ENCODE assay signal across 20 cellular contexts in the genomic region with DNA sequence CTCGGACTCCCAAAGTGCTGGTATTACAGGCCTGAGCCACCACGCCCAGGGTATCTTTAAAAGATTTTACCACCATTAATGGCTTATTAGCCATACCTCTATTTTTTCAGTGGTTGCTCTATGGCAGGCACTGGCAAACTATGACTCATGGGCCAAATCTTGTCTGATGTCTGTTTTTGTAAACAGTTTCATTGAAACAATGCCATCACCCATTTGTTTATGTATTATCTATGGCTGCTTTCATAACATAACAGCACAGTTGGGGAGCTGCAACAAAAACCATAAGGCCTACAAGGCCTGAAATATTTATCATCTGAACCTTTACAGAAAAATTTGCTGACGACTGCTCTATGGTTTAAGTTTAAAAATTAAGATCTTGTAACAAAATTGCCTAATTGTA.
A peak's percentile ranks its signal among the peaks of the same experiment; 100 is the strongest.
DNase-seq lines count a peak whose midpoint lies in the region; ATAC-seq and TF ChIP-seq lines count a peak whose summit lies in the region.
"Had no signal": no experiment of that assay in that cellular context is flagged by ENCODE, and none has a peak within 500 bp of the region (broad histone marks: within the 10 kb centered on the region; RNA-seq: fewer than 3 reads in every experiment).

No MANE protein-coding gene starts in this region.

- H3K79me2 ChIP-seq in ACC112 (ENCODE audit: control insufficient read depth, insufficient read depth, low read length, unreplicated experiment) (no peaks in the 10 kb centered on the region), SK-N-SH (ENCODE audit: insufficient read depth) (no peaks in the 10 kb centered on the region)

- H3K27ac ChIP-seq in ACC112 (ENCODE audit: low read depth, low read length) (peak overlapping the region; percentile 40; the same call in 1 of the 2 replicates), IMR-90 (ENCODE audit: insufficient read depth, low read length) (peak overlapping the region; percentile 75; the same call in 1 of the 2 replicates), SK-N-SH (ENCODE audit: low read depth in 2 of 2, low read length in 1 of 2) (no peak overlapping the region)
- H3K27ac ChIP-seq: stomach had no signal

- H2BK20ac ChIP-seq in IMR-90 (ENCODE audit: low read depth, low read length) = no peak overlapping the region

- no peaks in the 10 kb centered on the region for H3K27me3 ChIP-seq in ACC112 (ENCODE audit: insufficient read depth, low read length)
- H3K27me3 ChIP-seq in IMR-90 (ENCODE audit: control insufficient read depth, insufficient read depth, low read length) = no peaks in the 10 kb centered on the region
- no peaks in the 10 kb centered on the region for H3K27me3 ChIP-seq in SK-N-SH (ENCODE audit: insufficient read depth)
- H3K27me3 ChIP-seq: stomach had no signal

- no peak overlapping the region for H3K4me3 ChIP-seq in ACC112 (ENCODE audit: low read depth, low read length)
- no peak overlapping the region for H3K4me3 ChIP-seq in IMR-90 (ENCODE audit: insufficient read depth, low read depth, low read length)
- no peak overlapping the region for H3K4me3 ChIP-seq in fibroblast of villous mesenchyme (ENCODE audit: low read depth, low read length)
- no peak overlapping the region for H3K4me3 ChIP-seq in SK-N-SH (ENCODE audit: low read depth in 2 of 2, low read length in 1 of 2)
- H3K4me3 ChIP-seq: stomach had no signal

- H2AFZ ChIP-seq in ACC112 (ENCODE audit: low read length, unreplicated experiment) (no peak overlapping the region), IMR-90 (replicated peaks; ENCODE audit: low read length, poor library complexity) (no peak overlapping the region), SK-N-SH (ENCODE audit: low read depth) (no peak overlapping the region)

- intact Hi-C loops in IMR-90 (cut with micrococcal nuclease) = no loop called here

- peaks cover 5% of the 10 kb centered on the region for H3F3A ChIP-seq in SK-N-SH (replicated peaks; ENCODE audit: insufficient read depth)

- ATAC-seq in IMR-90 (ENCODE audit: low read depth) = peak; percentile 82
- ATAC-seq: natural killer cell treated with Interleukin-12 subunit alpha and Interleukin-12 subunit beta and Interleukin-15 and Interleukin-18, amount 100 ng/mL, for 72 hours had no signal

- peaks cover 4% of the 10 kb centered on the region; the same call in 1 of the 2 replicates for H3K9me1 ChIP-seq in IMR-90 (ENCODE audit: insufficient read depth, low read length)

- DNase-seq in IMR-90 = peak; percentile 80
- peak; percentile 33 for DNase-seq in astrocyte of the hippocampus (ENCODE audit: low read depth, low spot score)
- DNase-seq in fibroblast of villous mesenchyme (ENCODE audit: low read depth) = peak; percentile 89
- DNase-seq in NCI-H2171 (lab: John Stamatoyannopoulos, UW) = no peak
- DNase-seq in stimulated activated CD4-positive, alpha-beta T cell treated with anti-CD3 and anti-CD28 coated beads, Interleukin-15, amount 100 ng/mL, for 24 hours = no peak
- no peak for DNase-seq in SK-N-SH
- no peak for DNase-seq in hypothalamus (lab: John Stamatoyannopoulos, UW)
- DNase-seq: activated CD4-positive, alpha-beta T cell treated with anti-CD3 and anti-CD28 coated beads, Interleukin-2, amount 50 U/mL, for 1 hour; activated CD8-positive, alpha-beta memory T cell treated with anti-CD3 and anti-CD28 coated beads, Interleukin-2, amount 50 U/mL, for 48 hours; activated effector memory CD4-positive, alpha-beta T cell treated with anti-CD3 and anti-CD28 coated beads, Interleukin-2, amount 50 U/mL, for 16 hours; KBM-7; NCI-H1092; NCI-H2029 treated with DMSO at 0.1 percent for 48 hours; NCI-H526; OCI-M1; SHP77 treated with DMSO at 0.1 percent for 48 hours; stimulated activated CD4-positive, alpha-beta T cell treated with anti-CD3 and anti-CD28 coated beads, Interleukin-4, amount 100 ng/mL, for 1 hour; stomach had no signal

- H2AK9ac ChIP-seq in IMR-90 (replicated peaks; ENCODE audit: low read depth, low read length, poor library complexity) = no peak overlapping the region

- H4K91ac ChIP-seq in IMR-90 (ENCODE audit: insufficient read depth, low read depth, low read length) = no peak overlapping the region

- H3K4ac ChIP-seq in IMR-90 (ENCODE audit: low read depth, low read length) = peak overlapping the region; percentile 72; the same call in 1 of the 2 replicates

- 83% methylated on average over 1 of the region's 3 CpGs; no CpG with 5 or more reads in 1 of the 2 experiments for WGBS in IMR-90 (ENCODE audit: extremely low coverage in 2 of 2, insufficient read length in 1 of 2), 2 experiments
- WGBS in SK-N-SH (ENCODE audit: low lambda C conversion rate) = 88% methylated on average over 3 of the region's 3 CpGs

- no peak for TF ChIP-seq EP300 in SK-N-SH (IDR thresholded peaks at IDR 0.05; ENCODE audit: borderline replicate concordance in 1 of 2, low read depth in 1 of 2, low read length in 1 of 2)

- peak overlapping the region; percentile 73; the same call in 1 of the 2 replicates for H2BK120ac ChIP-seq in IMR-90 (ENCODE audit: low read depth, low read length)

- H3K36me3 ChIP-seq in ACC112 (ENCODE audit: insufficient read depth, low read length) = no peaks in the 10 kb centered on the region
- H3K36me3 ChIP-seq in IMR-90 (ENCODE audit: control insufficient read depth, insufficient read depth, low read length) = 0 out of 2 replicates have a peak, but pooled peaks cover 2% of the 10 kb centered on the region
- H3K36me3 ChIP-seq in SK-N-SH (replicated peaks in 1 of 2; ENCODE audit: control insufficient read depth in 1 of 2, insufficient read depth in 2 of 2, low read length in 1 of 2) = peaks cover 7 to 15% of the 10 kb centered on the region in 2 experiments

- in situ Hi-C loops in IMR-90 (cut with MboI; ENCODE audit: low sequenced_read_pairs) = no loop called here

- no peak overlapping the region for H2AK5ac ChIP-seq in IMR-90 (ENCODE audit: low read depth, low read length)

- BruUV-seq in IMR-90 (replicated peaks; lab: Mats Ljungman, UMichigan) = no TSS peak

- H3K9ac ChIP-seq in IMR-90 (ENCODE audit: low read depth, low read length) = no peak overlapping the region
- H3K9ac ChIP-seq in SK-N-SH = no peak overlapping the region

- no peak for TF ChIP-seq POLR2A in IMR-90 (IDR thresholded peaks at IDR 0.05; ENCODE audit: low read depth, low read length)

- H3K23ac ChIP-seq in IMR-90 (ENCODE audit: low read depth, low read length) = no peak overlapping the region

- H3K56ac ChIP-seq in IMR-90 (ENCODE audit: extremely low read depth, insufficient read depth, low read length) = no peak overlapping the region

- H3K4me2 ChIP-seq in IMR-90 (ENCODE audit: low read depth, low read length) (no peak overlapping the region; the same call in 1 of the 2 replicates), SK-N-SH (no peak overlapping the region)

- H3K4me1 ChIP-seq in ACC112 (ENCODE audit: control insufficient read depth, insufficient read depth, low read length, unreplicated experiment) (peaks cover 13% of the 10 kb centered on the region), IMR-90 (ENCODE audit: control insufficient read depth, insufficient read depth, low read length) (peaks cover 9% of the 10 kb centered on the region), SK-N-SH (ENCODE audit: control insufficient read depth in 1 of 2, insufficient read depth in 2 of 2, low read depth in 1 of 2, low read length in 1 of 2) (0 out of 4 replicates have a peak, but pooled peaks cover 0 to 3% of the 10 kb centered on the region in 2 experiments)

- TF ChIP-seq CTCF in IMR-90 (conservative IDR thresholded peaks at IDR 0.05; ENCODE audit: low read depth, low read length) = no peak
- TF ChIP-seq CTCF in fibroblast of villous mesenchyme (IDR thresholded peaks at IDR 0.05; ENCODE audit: insufficient read depth, low read depth, low read length) = no peak
- TF ChIP-seq CTCF in SK-N-SH (IDR thresholded peaks at IDR 0.05) = no peak

- H4K20me1 ChIP-seq in IMR-90 (ENCODE audit: insufficient read depth, low read length) (no peaks in the 10 kb centered on the region), SK-N-SH (ENCODE audit: insufficient read depth) (no peaks in the 10 kb centered on the region)

- H2BK5ac ChIP-seq in IMR-90 (ENCODE audit: low read depth, low read length, poor library complexity, severe bottlenecking) = peak overlapping the region; percentile 46

- H4K5ac ChIP-seq in IMR-90 (ENCODE audit: low read depth, low read length) = peak overlapping the region; percentile 70; the same call in 1 of the 2 replicates

- H2BK15ac ChIP-seq in IMR-90 (ENCODE audit: low read depth, low read length) = no peak overlapping the region

- dilution Hi-C loops in IMR-90 (cut with HindIII; ENCODE audit: low sequenced_read_pairs, unreplicated experiment) = no loop called here

- H3K79me1 ChIP-seq in IMR-90 (ENCODE audit: low read depth in 1 of 2, low read length in 2 of 2) = no peaks in the 10 kb centered on the region

- TF ChIP-seq RAD21 in IMR-90 (IDR thresholded peaks at IDR 0.05; ENCODE audit: low read length) (no peak), SK-N-SH (IDR thresholded peaks at IDR 0.05; ENCODE audit: low read length) (no peak)

- no peak overlapping the region for H3K14ac ChIP-seq in IMR-90 (replicated peaks; ENCODE audit: low read depth, low read length)

- POLR2A ChIA-PET in IMR-90 (lab: Charles Lee; ENCODE audit: unreplicated experiment) = no interaction called here
- POLR2A ChIA-PET in SK-N-SH (lab: Yijun Ruan, JAX) = no interaction called here

- CTCF ChIA-PET in IMR-90 (lab: Yijun Ruan, JAX) = no interaction called here
- CTCF ChIA-PET in SK-N-SH (lab: Yijun Ruan, JAX) = interaction anchor here (0.6 kb wide), 1 partner anchor 446 kb away, joined by 3 read pairs; no protein-coding TSS in a partner anchor

- H3K9me3 ChIP-seq in IMR-90 (ENCODE audit: control insufficient read depth, insufficient read depth, low read length) = no peaks in the 10 kb centered on the region
- H3K9me3 ChIP-seq in SK-N-SH = no peaks in the 10 kb centered on the region
- H3K9me3 ChIP-seq: stomach had no signal

- H3K9me2 ChIP-seq in SK-N-SH = no peaks in the 10 kb centered on the region

- peak overlapping the region in 1 of 2 experiments; percentile 47; a peak in 1 of 4 replicates for H4K8ac ChIP-seq in IMR-90 (ENCODE audit: low read depth in 2 of 2, low read length in 2 of 2)

- peak overlapping the region; percentile 32; the same call in 1 of the 2 replicates for H3K18ac ChIP-seq in IMR-90 (ENCODE audit: low read depth, low read length)

TF ChIP-seq in SK-N-SH, 30 proteins besides CTCF, POLR2A, EP300 and RAD21 (continues in another document):
- TF ChIP-seq SMC3 (IDR thresholded peaks at IDR 0.05; ENCODE audit: low read depth, low read length) (no peak), RXRA (IDR thresholded peaks at IDR 0.05; ENCODE audit: borderline replicate concordance, low read depth) (no peak), NRF1 (IDR thresholded peaks at IDR 0.05; ENCODE audit: low read depth, low read length) (no peak), CHD2 (IDR thresholded peaks at IDR 0.05; ENCODE audit: low read length, partially characterized antibody) (no peak), MEF2A (IDR thresholded peaks at IDR 0.05; ENCODE audit: borderline replicate concordance, low read depth) (no peak), FOSL2 (IDR thresholded peaks at IDR 0.05; ENCODE audit: borderline replicate concordance, low read depth) (no peak)

Comparison
In these comparisons a context has a peak if more than half of its experiments do, and no peak if none do; other contexts are left out.
1. H3K27ac ChIP-seq: peak in ACC112 (single experiment) and IMR-90 (single experiment); none in SK-N-SH (0 of 2).
2. DNase-seq: peak in IMR-90 (single experiment), astrocyte of the hippocampus (single experiment) and fibroblast of villous mesenchyme (single experiment); none in NCI-H2171 (single experiment), stimulated activated CD4-positive, alpha-beta T cell treated with anti-CD3 and anti-CD28 coated beads, Interleukin-15, amount 100 ng/mL, for 24 hours (single experiment), SK-N-SH (single experiment) and hypothalamus (0 of 51).